1 cellular context compared by ENCODE assay signal in genomic region chr17:55750750-55751641, GRCh38.
TF ChIP-seq lines count a peak whose summit lies in the region.

Gene PCTP, plus strand, starts transcription at chr17:55751051. Its CDS starts 53 bp downstream, at chr17:55751104.

TF ChIP-seq in HepG2, 621 proteins besides CTCF, POLR2A, EP300 and RAD21 (continued from another document and continues in another):
- TF ChIP-seq, protein P1, sequence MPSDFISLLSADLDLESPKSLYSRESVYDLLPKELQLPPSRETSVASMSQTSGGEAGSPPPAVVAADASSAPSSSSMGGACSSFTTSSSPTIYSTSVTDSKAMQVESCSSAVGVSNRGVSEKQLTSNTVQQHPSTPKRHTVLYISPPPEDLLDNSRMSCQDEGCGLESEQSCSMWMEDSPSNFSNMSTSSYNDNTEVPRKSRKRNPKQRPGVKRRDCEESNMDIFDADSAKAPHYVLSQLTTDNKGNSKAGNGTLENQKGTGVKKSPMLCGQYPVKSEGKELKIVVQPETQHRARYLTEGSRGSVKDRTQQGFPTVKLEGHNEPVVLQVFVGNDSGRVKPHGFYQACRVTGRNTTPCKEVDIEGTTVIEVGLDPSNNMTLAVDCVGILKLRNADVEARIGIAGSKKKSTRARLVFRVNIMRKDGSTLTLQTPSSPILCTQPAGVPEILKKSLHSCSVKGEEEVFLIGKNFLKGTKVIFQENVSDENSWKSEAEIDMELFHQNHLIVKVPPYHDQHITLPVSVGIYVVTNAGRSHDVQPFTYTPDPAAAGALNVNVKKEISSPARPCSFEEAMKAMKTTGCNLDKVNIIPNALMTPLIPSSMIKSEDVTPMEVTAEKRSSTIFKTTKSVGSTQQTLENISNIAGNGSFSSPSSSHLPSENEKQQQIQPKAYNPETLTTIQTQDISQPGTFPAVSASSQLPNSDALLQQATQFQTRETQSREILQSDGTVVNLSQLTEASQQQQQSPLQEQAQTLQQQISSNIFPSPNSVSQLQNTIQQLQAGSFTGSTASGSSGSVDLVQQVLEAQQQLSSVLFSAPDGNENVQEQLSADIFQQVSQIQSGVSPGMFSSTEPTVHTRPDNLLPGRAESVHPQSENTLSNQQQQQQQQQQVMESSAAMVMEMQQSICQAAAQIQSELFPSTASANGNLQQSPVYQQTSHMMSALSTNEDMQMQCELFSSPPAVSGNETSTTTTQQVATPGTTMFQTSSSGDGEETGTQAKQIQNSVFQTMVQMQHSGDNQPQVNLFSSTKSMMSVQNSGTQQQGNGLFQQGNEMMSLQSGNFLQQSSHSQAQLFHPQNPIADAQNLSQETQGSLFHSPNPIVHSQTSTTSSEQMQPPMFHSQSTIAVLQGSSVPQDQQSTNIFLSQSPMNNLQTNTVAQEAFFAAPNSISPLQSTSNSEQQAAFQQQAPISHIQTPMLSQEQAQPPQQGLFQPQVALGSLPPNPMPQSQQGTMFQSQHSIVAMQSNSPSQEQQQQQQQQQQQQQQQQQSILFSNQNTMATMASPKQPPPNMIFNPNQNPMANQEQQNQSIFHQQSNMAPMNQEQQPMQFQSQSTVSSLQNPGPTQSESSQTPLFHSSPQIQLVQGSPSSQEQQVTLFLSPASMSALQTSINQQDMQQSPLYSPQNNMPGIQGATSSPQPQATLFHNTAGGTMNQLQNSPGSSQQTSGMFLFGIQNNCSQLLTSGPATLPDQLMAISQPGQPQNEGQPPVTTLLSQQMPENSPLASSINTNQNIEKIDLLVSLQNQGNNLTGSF (CRISPR knock-in tag; IDR thresholded peaks at IDR 0.05): peak; percentile 90; the same call in 1 of the 2 replicates
- TF ChIP-seq ZNF816 (CRISPR knock-in tag; IDR thresholded peaks at IDR 0.05; ENCODE audit: borderline replicate concordance) (peak; percentile 94), ZNF33A (CRISPR knock-in tag; IDR thresholded peaks at IDR 0.05; ENCODE audit: borderline replicate concordance) (peak; percentile 97), TBX3 (IDR thresholded peaks at IDR 0.05; ENCODE audit: borderline replicate concordance) (0 out of 2 replicates have a peak, but pooled peaks have one; percentile 36), TARDBP (CRISPR knock-in tag; IDR thresholded peaks at IDR 0.05) (peak; percentile 38; the same call in 1 of the 2 replicates), SNAI1 (CRISPR knock-in tag; IDR thresholded peaks at IDR 0.05; ENCODE audit: borderline replicate concordance) (no peak), MXD4 (CRISPR knock-in tag; IDR thresholded peaks at IDR 0.05) (0 out of 2 replicates have a peak, but pooled peaks have one; percentile 56), STAT6 (CRISPR knock-in tag; IDR thresholded peaks at IDR 0.05; ENCODE audit: borderline replicate concordance) (peak; percentile 84; the same call in 1 of the 2 replicates), ISL2 (CRISPR knock-in tag; IDR thresholded peaks at IDR 0.05) (peak; percentile 74), KDM2A (CRISPR knock-in tag; IDR thresholded peaks at IDR 0.05; ENCODE audit: borderline replicate concordance, low read depth) (peak; percentile 95), ZNF431 (CRISPR knock-in tag; IDR thresholded peaks at IDR 0.05; ENCODE audit: borderline replicate concordance, low read depth) (0 out of 2 replicates have a peak, but pooled peaks have one; percentile 74), THAP7 (CRISPR knock-in tag; IDR thresholded peaks at IDR 0.05) (0 out of 2 replicates have a peak, but pooled peaks have one; percentile 67), ZNF619 (CRISPR knock-in tag; IDR thresholded peaks at IDR 0.05) (peak; percentile 94; the same call in 1 of the 2 replicates), GABPB1 (CRISPR knock-in tag; IDR thresholded peaks at IDR 0.05) (peak; percentile 94), RFX1 (IDR thresholded peaks at IDR 0.05) (no peak), RFXAP (CRISPR knock-in tag; IDR thresholded peaks at IDR 0.05; ENCODE audit: borderline replicate concordance) (peak; percentile 73; the same call in 1 of the 2 replicates), ERF (CRISPR knock-in tag; IDR thresholded peaks at IDR 0.05) (peak; percentile 83; the same call in 1 of the 2 replicates), ZSCAN5A (CRISPR knock-in tag; IDR thresholded peaks at IDR 0.05; ENCODE audit: borderline replicate concordance) (peak; percentile 85; the same call in 1 of the 2 replicates), SRSF4 (IDR thresholded peaks at IDR 0.05; ENCODE audit: low read depth, low read length, poor library complexity, severe bottlenecking) (no peak), KLF13 (CRISPR knock-in tag; IDR thresholded peaks at IDR 0.05) (peak; percentile 90; the same call in 1 of the 2 replicates), ZNF33B (CRISPR knock-in tag; IDR thresholded peaks at IDR 0.05) (peak; percentile 95; the same call in 1 of the 2 replicates), CREB1 (IDR thresholded peaks at IDR 0.05) (no peak), CREB1 (CRISPR knock-in tag; IDR thresholded peaks at IDR 0.05) (peak; percentile 71), NFKB2 (CRISPR knock-in tag; IDR thresholded peaks at IDR 0.05; ENCODE audit: borderline replicate concordance) (peak; percentile 91; the same call in 1 of the 2 replicates), ZMAT3 (CRISPR knock-in tag; conservative IDR thresholded peaks at IDR 0.05) (peak; percentile 88; the same call in 1 of the 2 replicates), ZNF879 (CRISPR knock-in tag; IDR thresholded peaks at IDR 0.05) (peak; percentile 91), ZNF556 (CRISPR knock-in tag; IDR thresholded peaks at IDR 0.05; ENCODE audit: borderline replicate concordance) (peak; percentile 35; the same call in 1 of the 2 replicates), ZMYM4 (CRISPR knock-in tag; IDR thresholded peaks at IDR 0.05) (peak; percentile 97), ARNT (IDR thresholded peaks at IDR 0.05) (no peak), HMG20A (CRISPR knock-in tag; IDR thresholded peaks at IDR 0.05; ENCODE audit: borderline replicate concordance) (peak; percentile 63; the same call in 1 of the 2 replicates), ZNF44 (CRISPR knock-in tag; IDR thresholded peaks at IDR 0.05) (no peak), ELF1 (CRISPR knock-in tag; IDR thresholded peaks at IDR 0.05) (peak; percentile 86), ZNF496 (CRISPR knock-in tag; IDR thresholded peaks at IDR 0.05; ENCODE audit: insufficient replicate concordance) (no peak), SMAD3 (CRISPR knock-in tag; IDR thresholded peaks at IDR 0.05) (peak; percentile 81; the same call in 1 of the 2 replicates), ZNF143 (CRISPR knock-in tag; IDR thresholded peaks at IDR 0.05) (peak; percentile 11; the same call in 1 of the 2 replicates), FOXC1 (CRISPR knock-in tag; IDR thresholded peaks at IDR 0.05; ENCODE audit: borderline replicate concordance) (peak; percentile 90), HDAC6 (IDR thresholded peaks at IDR 0.05; ENCODE audit: low read depth, low read length) (no peak), RXRA (CRISPR knock-in tag; IDR thresholded peaks at IDR 0.05) (peak; percentile 94), ZNF253 (CRISPR knock-in tag; IDR thresholded peaks at IDR 0.05; ENCODE audit: borderline replicate concordance) (peak; percentile 88; the same call in 1 of the 2 replicates)
- TF ChIP-seq, protein P2, sequence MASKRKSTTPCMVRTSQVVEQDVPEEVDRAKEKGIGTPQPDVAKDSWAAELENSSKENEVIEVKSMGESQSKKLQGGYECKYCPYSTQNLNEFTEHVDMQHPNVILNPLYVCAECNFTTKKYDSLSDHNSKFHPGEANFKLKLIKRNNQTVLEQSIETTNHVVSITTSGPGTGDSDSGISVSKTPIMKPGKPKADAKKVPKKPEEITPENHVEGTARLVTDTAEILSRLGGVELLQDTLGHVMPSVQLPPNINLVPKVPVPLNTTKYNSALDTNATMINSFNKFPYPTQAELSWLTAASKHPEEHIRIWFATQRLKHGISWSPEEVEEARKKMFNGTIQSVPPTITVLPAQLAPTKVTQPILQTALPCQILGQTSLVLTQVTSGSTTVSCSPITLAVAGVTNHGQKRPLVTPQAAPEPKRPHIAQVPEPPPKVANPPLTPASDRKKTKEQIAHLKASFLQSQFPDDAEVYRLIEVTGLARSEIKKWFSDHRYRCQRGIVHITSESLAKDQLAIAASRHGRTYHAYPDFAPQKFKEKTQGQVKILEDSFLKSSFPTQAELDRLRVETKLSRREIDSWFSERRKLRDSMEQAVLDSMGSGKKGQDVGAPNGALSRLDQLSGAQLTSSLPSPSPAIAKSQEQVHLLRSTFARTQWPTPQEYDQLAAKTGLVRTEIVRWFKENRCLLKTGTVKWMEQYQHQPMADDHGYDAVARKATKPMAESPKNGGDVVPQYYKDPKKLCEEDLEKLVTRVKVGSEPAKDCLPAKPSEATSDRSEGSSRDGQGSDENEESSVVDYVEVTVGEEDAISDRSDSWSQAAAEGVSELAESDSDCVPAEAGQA (IDR thresholded peaks at IDR 0.05; ENCODE audit: low read depth): no peak
- TF ChIP-seq, protein P2 (CRISPR knock-in tag; IDR thresholded peaks at IDR 0.05; ENCODE audit: borderline replicate concordance): 0 out of 2 replicates have a peak, but pooled peaks have one; percentile 92
- TF ChIP-seq, protein P3, sequence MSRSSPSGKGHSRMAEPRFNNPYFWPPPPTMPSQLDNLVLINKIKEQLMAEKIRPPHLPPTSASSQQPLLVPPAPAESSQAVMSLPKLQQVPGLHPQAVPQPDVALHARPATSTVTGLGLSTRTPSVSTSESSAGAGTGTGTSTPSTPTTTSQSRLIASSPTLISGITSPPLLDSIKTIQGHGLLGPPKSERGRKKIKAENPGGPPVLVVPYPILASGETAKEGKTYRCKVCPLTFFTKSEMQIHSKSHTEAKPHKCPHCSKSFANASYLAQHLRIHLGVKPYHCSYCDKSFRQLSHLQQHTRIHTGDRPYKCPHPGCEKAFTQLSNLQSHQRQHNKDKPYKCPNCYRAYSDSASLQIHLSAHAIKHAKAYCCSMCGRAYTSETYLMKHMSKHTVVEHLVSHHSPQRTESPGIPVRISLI (CRISPR knock-in tag; IDR thresholded peaks at IDR 0.05; ENCODE audit: borderline replicate concordance): no peak
- TF ChIP-seq, protein P4, sequence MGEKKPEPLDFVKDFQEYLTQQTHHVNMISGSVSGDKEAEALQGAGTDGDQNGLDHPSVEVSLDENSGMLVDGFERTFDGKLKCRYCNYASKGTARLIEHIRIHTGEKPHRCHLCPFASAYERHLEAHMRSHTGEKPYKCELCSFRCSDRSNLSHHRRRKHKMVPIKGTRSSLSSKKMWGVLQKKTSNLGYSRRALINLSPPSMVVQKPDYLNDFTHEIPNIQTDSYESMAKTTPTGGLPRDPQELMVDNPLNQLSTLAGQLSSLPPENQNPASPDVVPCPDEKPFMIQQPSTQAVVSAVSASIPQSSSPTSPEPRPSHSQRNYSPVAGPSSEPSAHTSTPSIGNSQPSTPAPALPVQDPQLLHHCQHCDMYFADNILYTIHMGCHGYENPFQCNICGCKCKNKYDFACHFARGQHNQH (CRISPR knock-in tag; IDR thresholded peaks at IDR 0.05): peak; percentile 95
- TF ChIP-seq, protein P5, sequence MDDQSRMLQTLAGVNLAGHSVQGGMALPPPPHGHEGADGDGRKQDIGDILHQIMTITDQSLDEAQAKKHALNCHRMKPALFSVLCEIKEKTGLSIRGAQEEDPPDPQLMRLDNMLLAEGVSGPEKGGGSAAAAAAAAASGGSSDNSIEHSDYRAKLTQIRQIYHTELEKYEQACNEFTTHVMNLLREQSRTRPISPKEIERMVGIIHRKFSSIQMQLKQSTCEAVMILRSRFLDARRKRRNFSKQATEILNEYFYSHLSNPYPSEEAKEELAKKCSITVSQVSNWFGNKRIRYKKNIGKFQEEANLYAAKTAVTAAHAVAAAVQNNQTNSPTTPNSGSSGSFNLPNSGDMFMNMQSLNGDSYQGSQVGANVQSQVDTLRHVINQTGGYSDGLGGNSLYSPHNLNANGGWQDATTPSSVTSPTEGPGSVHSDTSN (CRISPR knock-in tag; IDR thresholded peaks at IDR 0.05; ENCODE audit: borderline replicate concordance): no peak
